In genomic region chr1:182391362-182392044, GRCh38 we compare ENCODE assay signal across 8 cellular contexts.
DNase-seq lines count a peak whose midpoint lies in the region; ATAC-seq and TF ChIP-seq lines count a peak whose summit lies in the region.

Gene GLUL, minus strand, starts transcription at chr1:182391790. Its CDS starts 3,053 bp downstream, at chr1:182388737.

- peak; percentile 72 for ATAC-seq in GM19023 (IDR thresholded peaks at IDR 0.05; ENCODE audit: unreplicated experiment)
- ATAC-seq in HG03196 (IDR thresholded peaks at IDR 0.05; ENCODE audit: unreplicated experiment), result peak; percentile 74

- H3K4me3 ChIP-seq in choroid plexus epithelial cell (ENCODE audit: low read depth, low read length), result peak within 1 kb of the TSS; percentile 81

- DNase-seq in AG08396 (ENCODE audit: low spot score) (peak; percentile 98), NCI-H2227 treated with DMSO at 0.1 percent for 48 hours (lab: John Stamatoyannopoulos, UW) (peak; percentile 93), choroid plexus epithelial cell (ENCODE audit: low read depth) (peak; percentile 93), kidney glomerular epithelial cell (lab: John Stamatoyannopoulos, UW) (peak; percentile 66)
- DNase-seq in activated CD4-positive, CD25-positive, alpha-beta regulatory T cell treated with anti-CD3 and anti-CD28 coated beads, Interleukin-2, amount 50 U/mL, for 72 hours, result peak; percentile 77
- DNase-seq in stimulated activated CD4-positive, alpha-beta T cell treated with anti-CD3 and anti-CD28 coated beads, Interleukin-15, amount 100 ng/mL, for 48 hours (ENCODE audit: low read depth in 2 of 2), result peak; percentile 37 to 51

- TF ChIP-seq CTCF in choroid plexus epithelial cell (conservative IDR thresholded peaks at IDR 0.05; ENCODE audit: low read depth, low read length), result peak; percentile 32

Comparison
In these comparisons a context has a peak if more than half of its experiments do, and no peak if none do; other contexts are left out.
1. Peak in every context shown above with its lines: DNase-seq, ATAC-seq and H3K4me3 ChIP-seq.
2. DNase-seq: peak in every context shown above with its lines; median percentile 98 in AG08396; 93 in NCI-H2227 treated with DMSO at 0.1 percent for 48 hours; 93 in choroid plexus epithelial cell; 77 in activated CD4-positive, CD25-positive, alpha-beta regulatory T cell treated with anti-CD3 and anti-CD28 coated beads, Interleukin-2, amount 50 U/mL, for 72 hours; 66 in kidney glomerular epithelial cell; 44 in stimulated activated CD4-positive, alpha-beta T cell treated with anti-CD3 and anti-CD28 coated beads, Interleukin-15, amount 100 ng/mL, for 48 hours.